16 cellular contexts compared by ENCODE assay signal in genomic region chr22:38448945-38449745, GRCh38. TPM values are rescaled to one million over a fixed set of nuclear protein-coding genes. Genes with fewer than 3 reads are reported as not detected.
"Had no signal": no experiment of that assay in that cellular context is flagged by ENCODE, and none has a peak within 500 bp of the region (broad histone marks: within the 10 kb centered on the region; RNA-seq: fewer than 3 reads in every experiment).

No MANE protein-coding gene starts in this region.

- ATAC-seq: activated CD8-positive, alpha-beta T cell treated with anti-CD3 and anti-CD28 coated beads for 36 hours; activated naive CD8-positive, alpha-beta T cell treated with anti-CD3 and anti-CD28 coated beads, Interleukin-2, amount 50 U/mL, for 24 hours; gastroesophageal sphincter; mucosa of descending colon; natural killer cell; upper lobe of right lung had no signal

- H3K4me3 ChIP-seq: gastroesophageal sphincter, mucosa of descending colon, right lobe of liver, upper lobe of right lung had no signal

- H3K27me3 ChIP-seq: right lobe of liver had no signal

- DNase-seq: activated CD8-positive, alpha-beta T cell treated with anti-CD3 and anti-CD28 coated beads for 36 hours; activated naive CD4-positive, alpha-beta T cell treated with Interleukin-2 at 50 U/mL for 16 hours; activated naive CD8-positive, alpha-beta T cell treated with anti-CD3 and anti-CD28 coated beads, Interleukin-2, amount 50 U/mL, for 24 hours; hippocampal formation; kidney glomerular epithelial cell; mucosa of descending colon; natural killer cell; right lobe of liver; stimulated activated CD4-positive, alpha-beta T cell treated with anti-CD3 and anti-CD28 coated beads, Interleukin-12 subunit alpha, Interleukin-12 subunit beta, amount 100 ng/mL, for 4 hours; stimulated activated naive CD4-positive, alpha-beta T cell; substantia nigra; T-helper 9 cell; upper lobe of right lung had no signal

- H3K27ac ChIP-seq: gastroesophageal sphincter, right lobe of liver, upper lobe of right lung had no signal

- H3K4me1 ChIP-seq: right lobe of liver, upper lobe of right lung had no signal

- H3K36me3 ChIP-seq: gastroesophageal sphincter, right lobe of liver, upper lobe of right lung had no signal

- H3K9me3 ChIP-seq: gastroesophageal sphincter, mucosa of descending colon, right lobe of liver, upper lobe of right lung had no signal

RNA-seq across cellular contexts. Expression of gene KCNJ4, which starts 5.9 kb away (rescaled TPM):
- total RNA-seq: activated CD8-positive, alpha-beta T cell treated with anti-CD3 and anti-CD28 coated beads for 36 hours; epithelial cell of proximal tubule; gastroesophageal sphincter; lung microvascular endothelial cell; mucosa of descending colon; natural killer cell; right lobe of liver; upper lobe of right lung had no signal
